In genomic region chr19:51163257-51163656, GRCh38 we compare ENCODE assay signal across 19 cellular contexts. TPM values are rescaled to one million over a fixed set of nuclear protein-coding genes. Genes with fewer than 3 reads are reported as not detected.
"Had no signal": no experiment of that assay in that cellular context is flagged by ENCODE, and none has a peak within 500 bp of the region (broad histone marks: within the 10 kb centered on the region; RNA-seq: fewer than 3 reads in every experiment).

No MANE protein-coding gene starts in this region.

- H3K4me3 Mint-ChIP-seq: activated B cell treated with CpG ODN at 0.5 μM for 24 hours; activated CD4-positive, alpha-beta T cell treated with anti-CD3 and anti-CD28 coated beads, Interleukin-2, amount 10 ng/mL, durations not matched to agents 24 days and 14 days; activated CD8-positive, alpha-beta T cell treated with anti-CD3 and anti-CD28 coated beads, Interleukin-2, amount 10 ng/mL, durations not matched to agents 7 days and 5 days; naive B cell; T-helper 2 cell treated with Interferon-gamma antibody and Interleukin-4, amounts not matched to agents 5 μg/mL and 100 μg/mL, for 36 hours; type B pancreatic cell had no signal

- H3K9me3 ChIP-seq: gastroesophageal sphincter, heart right ventricle, neutrophil, right atrium auricular region had no signal

- H3K4me3 ChIP-seq: gastroesophageal sphincter, heart right ventricle, right atrium auricular region had no signal

- H3K36me3 ChIP-seq: gastroesophageal sphincter, heart right ventricle, neutrophil, right atrium auricular region had no signal

- H3K4me1 Mint-ChIP-seq: activated B cell treated with CpG ODN at 0.5 μM for 24 hours had no signal

- H3K9me3 Mint-ChIP-seq: activated B cell treated with CpG ODN at 0.5 μM for 24 hours; activated CD4-positive, alpha-beta T cell treated with anti-CD3 and anti-CD28 coated beads, Interleukin-2, amount 10 ng/mL, durations not matched to agents 24 days and 14 days; activated naive CD4-positive, alpha-beta T cell treated with anti-CD3 and anti-CD28 coated beads, Interleukin-2, amount 50 U/mL, for 72 hours; T-helper 2 cell treated with Interferon-gamma antibody and Interleukin-4, amounts not matched to agents 5 μg/mL and 100 μg/mL, for 36 hours; type B pancreatic cell had no signal

- H3K27ac Mint-ChIP-seq: activated B cell treated with CpG ODN at 0.5 μM for 24 hours; activated CD4-positive, alpha-beta T cell treated with anti-CD3 and anti-CD28 coated beads, Interleukin-2, amount 10 ng/mL, durations not matched to agents 24 days and 14 days; activated CD8-positive, alpha-beta T cell treated with anti-CD3 and anti-CD28 coated beads, Interleukin-2, amount 10 ng/mL, durations not matched to agents 7 days and 5 days; activated naive CD4-positive, alpha-beta T cell treated with anti-CD3 and anti-CD28 coated beads, Interleukin-2, amount 50 U/mL, for 72 hours; naive B cell; T-helper 2 cell treated with Interferon-gamma antibody and Interleukin-4, amounts not matched to agents 5 μg/mL and 100 μg/mL, for 36 hours; type B pancreatic cell had no signal

- H3K27me3 ChIP-seq: right atrium auricular region had no signal

- H3K36me3 Mint-ChIP-seq: activated naive CD4-positive, alpha-beta T cell treated with anti-CD3 and anti-CD28 coated beads, Interleukin-2, amount 50 U/mL, for 72 hours; naive B cell; type B pancreatic cell had no signal

- H3K4me1 ChIP-seq: gastroesophageal sphincter, right atrium auricular region had no signal

- H3K27ac ChIP-seq: epithelial cell of prostate, gastroesophageal sphincter, heart right ventricle, neutrophil, right atrium auricular region had no signal

- DNase-seq: activated B cell treated with CpG ODN at 0.5 μM for 24 hours; activated CD4-positive, alpha-beta T cell treated with anti-CD3 and anti-CD28 coated beads, Interleukin-2, amount 10 ng/mL, durations not matched to agents 24 days and 14 days; activated CD8-positive, alpha-beta memory T cell treated with anti-CD3 and anti-CD28 coated beads, Interleukin-2, amount 50 U/mL, for 4 hours; activated CD8-positive, alpha-beta T cell treated with anti-CD3 and anti-CD28 coated beads, Interleukin-2, amount 10 ng/mL, durations not matched to agents 7 days and 5 days; activated effector memory CD4-positive, alpha-beta T cell treated with anti-CD3 and anti-CD28 coated beads, Interleukin-2, amount 50 U/mL, for 16 hours; effector memory CD4-positive, alpha-beta T cell; heart right ventricle; naive B cell; stimulated activated CD4-positive, alpha-beta T cell treated with anti-CD3 and anti-CD28 coated beads, Interleukin-4, amount 100 ng/mL, for 4 hours; stimulated activated CD8-positive, alpha-beta memory T cell treated with anti-CD3 and anti-CD28 coated beads, Interleukin-4, amount 100 ng/mL, for 48 hours; stimulated activated naive CD8-positive, alpha-beta T cell treated with anti-CD3 and anti-CD28 coated beads, Interleukin-15, Interleukin-2, amounts not matched to agents 100 U/mL and 50 U/mL, for 24 hours had no signal

RNA-seq across cellular contexts. Expression of gene SIGLEC7, which starts 21.2 kb away (rescaled TPM):
- total RNA-seq: activated B cell treated with CpG ODN at 0.5 μM for 24 hours; activated CD4-positive, alpha-beta T cell treated with anti-CD3 and anti-CD28 coated beads, Interleukin-2, amount 10 ng/mL, durations not matched to agents 24 days and 14 days; activated CD8-positive, alpha-beta T cell treated with anti-CD3 and anti-CD28 coated beads, Interleukin-2, amount 10 ng/mL, durations not matched to agents 7 days and 5 days; lung microvascular endothelial cell had no signal
